In the genomic region with DNA sequence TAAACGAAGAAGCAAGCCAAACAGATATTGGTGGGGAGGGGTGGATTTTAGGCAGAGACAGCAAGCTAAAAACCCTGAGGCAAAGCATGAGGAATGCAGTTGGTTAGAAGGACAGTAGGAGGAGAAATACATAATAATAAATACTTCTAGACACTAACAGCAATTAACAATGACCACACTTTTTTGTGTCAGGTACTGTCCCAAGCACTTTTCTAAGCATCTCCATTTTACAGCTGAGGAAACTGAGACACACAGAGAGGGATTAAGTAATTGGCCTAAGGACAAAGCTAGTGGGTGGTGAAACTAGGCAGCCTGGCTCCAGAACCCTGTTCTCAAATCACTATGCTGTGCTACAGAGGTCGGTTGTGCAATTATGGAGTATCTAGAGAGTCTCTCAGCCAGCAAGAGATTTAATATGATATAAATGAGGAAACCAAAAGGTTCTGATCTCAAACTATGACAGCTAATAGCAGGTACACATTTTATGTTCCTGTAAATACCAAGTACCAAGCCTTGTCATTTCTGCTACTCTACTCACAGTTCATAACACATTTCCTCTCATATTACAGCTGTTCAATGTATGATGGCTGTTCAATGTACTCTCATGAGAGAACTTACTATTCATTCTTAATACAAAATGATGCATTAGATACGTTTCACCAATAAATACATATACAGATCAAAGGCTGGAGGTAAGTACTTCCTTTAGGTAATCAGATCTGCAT, we compare ENCODE assay signal across 14 cellular contexts. TPM values are rescaled to one million over a fixed set of nuclear protein-coding genes. Genes with fewer than 3 reads are reported as not detected.
A peak's percentile ranks its signal among the peaks of the same experiment; 100 is the strongest.
DNase-seq lines count a peak whose midpoint lies in the region; ATAC-seq, FAIRE-seq and TF ChIP-seq lines count a peak whose summit lies in the region.
"Had no signal": no experiment of that assay in that cellular context is flagged by ENCODE, and none has a peak within 500 bp of the region (broad histone marks: within the 10 kb centered on the region; RNA-seq: fewer than 3 reads in every experiment).

No MANE protein-coding gene starts in this region.

- no peak overlapping the region; a peak in 2 of 4 replicates for H3K9ac ChIP-seq in K562 (ENCODE audit: insufficient read depth in 1 of 2, low read depth in 2 of 2, low read length in 2 of 2)

- no peak overlapping the region for H3K4me3 Mint-ChIP-seq in effector memory CD8-positive, alpha-beta T cell

- peaks cover 67% of the 10 kb centered on the region for H3K4me1 ChIP-seq in A673 (ENCODE audit: insufficient read depth, low read length, poor library complexity, severe bottlenecking)
- H3K4me1 ChIP-seq in K562 (replicated peaks in 1 of 2; ENCODE audit: control insufficient read depth in 2 of 2, insufficient read depth in 2 of 2, low read length in 2 of 2) = peaks cover 10 to 25% of the 10 kb centered on the region in 2 experiments; a peak in 4 of 5 replicates
- peaks cover 67% of the 10 kb centered on the region for H3K4me1 ChIP-seq in lower lobe of right lung

- H3K9me3 ChIP-seq in A673 (ENCODE audit: low read depth, low read length, poor library complexity, severe bottlenecking) (no peaks in the 10 kb centered on the region), K562 (replicated peaks; ENCODE audit: control insufficient read depth, insufficient read depth, low read depth, low read length) (no peaks in the 10 kb centered on the region), lower lobe of right lung (no peaks in the 10 kb centered on the region)
- H3K9me3 ChIP-seq: SJSA1 had no signal

- POLR2A ChIA-PET in A673 (lab: Charles Lee; ENCODE audit: low non-redundant PET) (no interaction called here), K562 (lab: Yijun Ruan, JAX) (interaction anchor here (0.6 to 1.1 kb wide), 3 partner anchors 11 to 268 kb away, joined by 3 to 5 read pairs (median 3); no protein-coding TSS in a partner anchor)

- DNase-seq in A673 (ENCODE audit: low spot score) = no peak
- no peak for DNase-seq in H54 (ENCODE audit: insufficient read length, low spot score)
- DNase-seq in K562 (ENCODE audit: extremely low read depth in 1 of 4, low spot score in 3 of 4) = no peak
- no peak for DNase-seq in lower lobe of right lung
- no peak for DNase-seq in activated gamma-delta T cell (lab: John Stamatoyannopoulos, UW)
- DNase-seq in D341Med (ENCODE audit: low spot score) = no peak
- no peak for DNase-seq in effector memory CD8-positive, alpha-beta T cell
- DNase-seq in ureter (ENCODE audit: low spot score) = no peak
- DNase-seq: GOT3; midbrain; NCI-H1930; stimulated activated naive CD4-positive, alpha-beta T cell had no signal

- no peaks in the 10 kb centered on the region for H3K36me3 ChIP-seq in A673 (ENCODE audit: insufficient read depth, low read length, poor library complexity, severe bottlenecking)
- peaks cover 5% of the 10 kb centered on the region; the same call in 1 of the 3 replicates for H3K36me3 ChIP-seq in K562 (ENCODE audit: control insufficient read depth, insufficient read depth, low read length)
- no peaks in the 10 kb centered on the region for H3K36me3 ChIP-seq in lower lobe of right lung

- no peak for TF ChIP-seq EP300 in K562 (IDR thresholded peaks at IDR 0.05; ENCODE audit: low read length)

- H4K20me1 ChIP-seq in K562 (replicated peaks; ENCODE audit: control insufficient read depth, insufficient read depth, low read length) = 0 out of 2 replicates have a peak, but pooled peaks cover 7% of the 10 kb centered on the region

- WGBS in K562 (ENCODE audit: insufficient coverage, low coverage, missing lambda C conversion rate) = 16% methylated on average over 3 of the region's 3 CpGs

- TF ChIP-seq CTCF in A673 (conservative IDR thresholded peaks at IDR 0.05; ENCODE audit: low read depth, low read length) (no peak), K562 (IDR thresholded peaks at IDR 0.05 in 2 of 3, conservative IDR thresholded peaks at IDR 0.05 in 1 of 3; ENCODE audit: insufficient read depth in 2 of 3, low read depth in 1 of 3, low read length in 3 of 3) (no peak), lower lobe of right lung (IDR thresholded peaks at IDR 0.05) (no peak)

- peaks cover 35 to 68% of the 10 kb centered on the region in 2 donors for H3K4me1 Mint-ChIP-seq in effector memory CD8-positive, alpha-beta T cell (ENCODE audit: low read depth in 2 of 2)

- no peak overlapping the region for H3K27ac Mint-ChIP-seq in effector memory CD8-positive, alpha-beta T cell

- peak overlapping the region; percentile 8 for H3K27ac ChIP-seq in A673 (ENCODE audit: low read depth, low read length, poor library complexity, severe bottlenecking)
- no peak overlapping the region for H3K27ac ChIP-seq in K562 (ENCODE audit: extremely low read depth, low read depth, low read length)
- H3K27ac ChIP-seq in lower lobe of right lung = no peak overlapping the region
- H3K27ac ChIP-seq: SJSA1 had no signal

- in situ Hi-C loops in K562 (cut with MboI) = no loop called here

- no peak overlapping the region for H2AFZ ChIP-seq in K562 (ENCODE audit: low read depth, low read length)

- FAIRE-seq in H54 (lab: Jason Lieb, UNC) (peak; percentile 81), K562 (lab: Jason Lieb, UNC) (no peak)
- FAIRE-seq: GM18507 had no signal

- H3K4me2 ChIP-seq in K562 (ENCODE audit: insufficient read depth, low read length) = no peak overlapping the region; the same call in 1 of the 2 replicates

- TF ChIP-seq RAD21 in K562 (CRISPR knock-in tag; conservative IDR thresholded peaks at IDR 0.05 in 1 of 2, IDR thresholded peaks at IDR 0.05 in 1 of 2) = no peak

- ATAC-seq in K562 (no peak), lower lobe of right lung (peak; percentile 61 to 71)
- no peak for ATAC-seq in effector memory CD8-positive, alpha-beta T cell (replicated peaks)

- TF ChIP-seq POLR2A in H54 (IDR thresholded peaks at IDR 0.05; ENCODE audit: low read depth, low read length) = no peak
- TF ChIP-seq POLR2A in K562 (conservative IDR thresholded peaks at IDR 0.05) = no peak

- H3K27me3 Mint-ChIP-seq in effector memory CD8-positive, alpha-beta T cell = no peaks in the 10 kb centered on the region

- peaks cover 3% of the 10 kb centered on the region for H3K36me3 Mint-ChIP-seq in effector memory CD8-positive, alpha-beta T cell (ENCODE audit: insufficient read depth)

- intact Hi-C loops in A673 (cut with micrococcal nuclease; ENCODE audit: unreplicated experiment) = no loop called here
- intact Hi-C loops in K562 (cut with micrococcal nuclease) = loop anchor here (10.0 kb wide), 1 partner anchor 307 kb away; a partner anchor contains a TSS
- intact Hi-C loops in lower lobe of right lung (cut with DNase I) = no loop called here

- H3K9me3 Mint-ChIP-seq in effector memory CD8-positive, alpha-beta T cell = no peaks in the 10 kb centered on the region

- no peaks in the 10 kb centered on the region for H3K9me1 ChIP-seq in K562 (ENCODE audit: control insufficient read depth, insufficient read depth, low read length)

- peaks cover 100% of the 10 kb centered on the region for H3K79me2 ChIP-seq in K562 (ENCODE audit: control insufficient read depth, insufficient read depth, low read length)

- BruUV-seq in A673 (replicated peaks; lab: Mats Ljungman, UMichigan) = no TSS peak
- BruUV-seq in K562 (replicated peaks; lab: Mats Ljungman, UMichigan) = no TSS peak

- H3K27me3 ChIP-seq in A673 (replicated peaks; ENCODE audit: insufficient read depth, low read depth, low read length, poor library complexity) (no peaks in the 10 kb centered on the region), K562 (ENCODE audit: control insufficient read depth in 2 of 2, insufficient read depth in 2 of 2, low read length in 2 of 2) (no peaks in the 10 kb centered on the region), lower lobe of right lung (ENCODE audit: low read depth) (no peaks in the 10 kb centered on the region)
- H3K27me3 ChIP-seq: SJSA1 had no signal

- no peak overlapping the region for H3K4me3 ChIP-seq in A673 (ENCODE audit: low read depth, low read length, poor library complexity, severe bottlenecking)
- no peak overlapping the region for H3K4me3 ChIP-seq in K562
- H3K4me3 ChIP-seq in lower lobe of right lung = no peak overlapping the region
- H3K4me3 ChIP-seq: SJSA1 had no signal

- CTCF ChIA-PET in A673 (lab: Charles Lee) (no interaction called here), K562 (lab: Yijun Ruan, JAX; ENCODE audit: low intra/inter-chr PET ratio) (no interaction called here)

TF ChIP-seq in K562, 482 proteins besides CTCF, POLR2A, EP300 and RAD21 (continues in another document):
- TF ChIP-seq CEBPG (CRISPR knock-in tag; IDR thresholded peaks at IDR 0.05) (no peak), CEBPG (tag; conservative IDR thresholded peaks at IDR 0.05 in 1 of 2, IDR thresholded peaks at IDR 0.05 in 1 of 2) (peak in 1 of 2 experiments; percentile 73; a peak in 2 of 4 replicates), HDAC8 (tag; IDR thresholded peaks at IDR 0.05) (no peak)
- TF ChIP-seq, protein P1, sequence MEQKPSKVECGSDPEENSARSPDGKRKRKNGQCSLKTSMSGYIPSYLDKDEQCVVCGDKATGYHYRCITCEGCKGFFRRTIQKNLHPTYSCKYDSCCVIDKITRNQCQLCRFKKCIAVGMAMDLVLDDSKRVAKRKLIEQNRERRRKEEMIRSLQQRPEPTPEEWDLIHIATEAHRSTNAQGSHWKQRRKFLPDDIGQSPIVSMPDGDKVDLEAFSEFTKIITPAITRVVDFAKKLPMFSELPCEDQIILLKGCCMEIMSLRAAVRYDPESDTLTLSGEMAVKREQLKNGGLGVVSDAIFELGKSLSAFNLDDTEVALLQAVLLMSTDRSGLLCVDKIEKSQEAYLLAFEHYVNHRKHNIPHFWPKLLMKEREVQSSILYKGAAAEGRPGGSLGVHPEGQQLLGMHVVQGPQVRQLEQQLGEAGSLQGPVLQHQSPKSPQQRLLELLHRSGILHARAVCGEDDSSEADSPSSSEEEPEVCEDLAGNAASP (IDR thresholded peaks at IDR 0.05) = no peak

RNA-seq across cellular contexts. Expression of a gene that starts 5.3 kb away (rescaled TPM):
- total RNA-seq in A673 (2021) (29.0 and 35.5 TPM in 2 replicates), K562 (2014; rRNA removed) (22.6 and 24.4 TPM in 2 replicates), K562 (2014; rRNA removed; fragmentation: Illumina TruSeq; extraction: Trizol) (27.8 and 30.0 TPM in 2 replicates), K562 (2015; rRNA removed; fragmentation: Illumina TruSeq; extraction: Trizol) (22.1 and 27.0 TPM in 2 replicates), K562 (2021) (16.9 and 22.2 TPM in 2 replicates), lower lobe of right lung (42.9 TPM), ureter (73.3 TPM)
- total RNA-seq in K562 (2011; cell fraction: chromatin; rRNA removed; ENCODE audit: low replicate concordance) = 73.1 and 225 TPM in 2 replicates
- 23.2 and 29.0 TPM in 2 replicates for total RNA-seq in K562 (2011; cell fraction: nucleolus; rRNA removed)
- 73.0 and 112 TPM in 2 replicates for total RNA-seq in K562 (2011; cell fraction: nucleoplasm; rRNA removed)
- polyA plus RNA-seq in K562 (2011; rRNA removed) (16.6 and 18.0 TPM in 2 replicates), K562 (2014; fragmentation: Illumina TruSeq; extraction: Trizol) (10.6 and 13.4 TPM in 2 replicates), K562 (2014; fragmentation: Nextera tagmentation; extraction: Ambion mirVana) (1 to 10 TPM; 3.1 to 4.4 TPM), K562 (2014; rRNA removed) (8.2 and 11.7 TPM in 2 replicates)
- polyA plus RNA-seq in K562 (2011; cell fraction: cytosol; rRNA removed) = 1.5 and 4.2 TPM in 2 replicates
- 22.8 and 28.7 TPM in 2 replicates for polyA plus RNA-seq in K562 (2011; cell fraction: nucleus; rRNA removed)
- 8.7 and 10.2 TPM in 2 replicates for polyA plus RNA-seq in K562 (2012)
- 40.5 and 51.3 TPM in 2 replicates for polyA minus RNA-seq in K562 (2011; rRNA and poly(A)+ RNA removed)
- polyA minus RNA-seq in K562 (2011; cell fraction: cytosol; rRNA and poly(A)+ RNA removed) = 6.9 and 14.5 TPM in 2 replicates
- polyA minus RNA-seq in K562 (2011; cell fraction: nucleus; rRNA and poly(A)+ RNA removed) = 48.7 and 81.2 TPM in 2 replicates

Comparison
In these comparisons a context has a peak if more than half of its experiments do, and no peak if none do; other contexts are left out.
1. ATAC-seq: peak in lower lobe of right lung (2 of 2); none in K562 (single experiment) and effector memory CD8-positive, alpha-beta T cell (single experiment).